19 cellular contexts compared by ENCODE assay signal in the genomic region with DNA sequence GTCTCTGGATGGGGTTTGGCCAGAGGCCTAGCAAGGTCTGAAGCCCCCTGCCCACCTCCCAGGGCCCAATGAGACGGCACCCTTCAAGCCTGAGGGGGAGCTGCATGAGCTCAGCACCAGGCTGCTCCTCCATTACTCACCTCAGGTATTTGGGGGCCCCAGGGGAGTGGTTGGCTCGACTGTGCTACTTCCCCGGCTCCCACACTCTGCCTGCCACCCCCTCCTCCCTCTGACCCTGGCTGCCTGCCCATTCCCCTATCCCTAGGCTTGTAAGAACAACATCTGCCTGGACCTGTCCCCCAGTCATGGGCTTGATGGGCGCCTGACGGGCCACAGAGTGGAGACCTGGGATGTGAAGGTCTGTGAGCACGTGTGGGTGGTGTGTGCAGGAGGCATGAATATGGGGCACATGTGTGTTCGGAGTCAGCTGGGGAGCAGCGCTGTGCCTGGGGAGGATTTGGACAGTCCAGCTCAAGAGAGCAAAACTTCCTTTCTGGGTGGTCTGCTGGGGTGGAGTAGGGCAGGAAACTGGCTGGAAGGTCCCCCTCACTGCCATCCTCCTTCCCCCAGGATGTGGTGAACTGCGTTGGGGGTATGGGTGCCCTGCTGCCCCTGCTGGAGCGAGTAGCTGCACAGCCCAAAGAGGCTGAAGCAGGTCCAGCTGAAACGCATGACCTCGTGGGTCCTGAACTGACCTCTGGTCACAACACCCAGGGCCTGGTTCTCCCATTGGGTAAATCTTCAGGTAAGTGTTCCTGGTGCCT. TPM values are rescaled to one million over a fixed set of nuclear protein-coding genes. Genes with fewer than 3 reads are reported as not detected.
DNase-seq lines count a peak whose midpoint lies in the region; ATAC-seq and TF ChIP-seq lines count a peak whose summit lies in the region.
"Had no signal": no experiment of that assay in that cellular context is flagged by ENCODE, and none has a peak within 500 bp of the region (broad histone marks: within the 10 kb centered on the region; RNA-seq: fewer than 3 reads in every experiment).

No MANE protein-coding gene starts in this region.

- no peaks in the 10 kb centered on the region for H3K27me3 ChIP-seq in psoas muscle (ENCODE audit: insufficient read depth in 3 of 3, low read length in 2 of 3)
- H3K27me3 ChIP-seq: adrenal gland, gastrocnemius medialis, uterus had no signal

- peaks cover 23% of the 10 kb centered on the region for H3K4me1 Mint-ChIP-seq in activated T-cell treated with anti-CD3 and anti-CD28 coated beads, Interleukin-2, amount 50 U/mL, for 24 hours (ENCODE audit: low read depth)
- peaks cover 43% of the 10 kb centered on the region for H3K4me1 Mint-ChIP-seq in dendritic cell treated with granulocyte-macrophage colony-stimulating factor and Interleukin-4, amounts not matched to agents 40 ng/mL and 50 ng/mL, for 4 days (ENCODE audit: low read depth)

- TF ChIP-seq CTCF in psoas muscle (IDR thresholded peaks at IDR 0.05): no peak

- H3K27me3 Mint-ChIP-seq in activated T-cell treated with anti-CD3 and anti-CD28 coated beads, Interleukin-2, amount 50 U/mL, for 24 hours: no peaks in the 10 kb centered on the region
- no peaks in the 10 kb centered on the region for H3K27me3 Mint-ChIP-seq in dendritic cell treated with granulocyte-macrophage colony-stimulating factor and Interleukin-4, amounts not matched to agents 40 ng/mL and 50 ng/mL, for 4 days

- peak overlapping the region; percentile 28 for H3K27ac Mint-ChIP-seq in activated T-cell treated with anti-CD3 and anti-CD28 coated beads, Interleukin-2, amount 50 U/mL, for 24 hours
- peak overlapping the region; percentile 28 for H3K27ac Mint-ChIP-seq in dendritic cell treated with granulocyte-macrophage colony-stimulating factor and Interleukin-4, amounts not matched to agents 40 ng/mL and 50 ng/mL, for 4 days

- H3K27ac ChIP-seq in KOPT-K1 (ENCODE audit: low read depth, low read length, poor library complexity, severe bottlenecking) (peak overlapping the region; percentile 35), psoas muscle (no peak overlapping the region)
- H3K27ac ChIP-seq: adrenal gland, gastrocnemius medialis, GM23248, uterus had no signal

- H3K4me3 ChIP-seq in psoas muscle: no peak overlapping the region
- H3K4me3 ChIP-seq: adrenal gland, gastrocnemius medialis, GM23248, uterus had no signal

- peaks cover 100% of the 10 kb centered on the region for H3K36me3 ChIP-seq in KOPT-K1 (ENCODE audit: insufficient read depth, low read length)
- H3K36me3 ChIP-seq in psoas muscle (ENCODE audit: insufficient read depth in 1 of 2, low read depth in 1 of 2): peaks cover 0 to 32% of the 10 kb centered on the region in 2 donors
- H3K36me3 ChIP-seq: uterus had no signal

- H3K36me3 Mint-ChIP-seq in activated T-cell treated with anti-CD3 and anti-CD28 coated beads, Interleukin-2, amount 50 U/mL, for 24 hours (ENCODE audit: low read depth): peaks cover 86% of the 10 kb centered on the region
- peaks cover 93% of the 10 kb centered on the region for H3K36me3 Mint-ChIP-seq in dendritic cell treated with granulocyte-macrophage colony-stimulating factor and Interleukin-4, amounts not matched to agents 40 ng/mL and 50 ng/mL, for 4 days (ENCODE audit: low read depth)

- 78 to 81% (median 78%) methylated on average over 12 of the region's 12 CpGs for WGBS in psoas muscle, 3 donors

- H3K4me1 ChIP-seq in psoas muscle: no peaks in the 10 kb centered on the region
- H3K4me1 ChIP-seq: gastrocnemius medialis, uterus had no signal

- H3K9me3 ChIP-seq in KOPT-K1 (ENCODE audit: insufficient read depth, low read length, poor library complexity, severe bottlenecking): no peaks in the 10 kb centered on the region
- no peaks in the 10 kb centered on the region for H3K9me3 ChIP-seq in psoas muscle
- H3K9me3 ChIP-seq: adrenal gland, gastrocnemius medialis, uterus had no signal

- DNase-seq in activated T-cell treated with anti-CD3 and anti-CD28 coated beads, Interleukin-2, amount 50 U/mL, for 24 hours: no peak
- DNase-seq in activated T-cell treated with anti-CD3 and anti-CD28 coated beads for 4 hours (no peak), psoas muscle (peak; percentile 12 to 38)
- DNase-seq: activated CD4-positive, alpha-beta T cell treated with anti-CD3 and anti-CD28 coated beads for 4 hours; adrenal gland; gastrocnemius medialis; GM23248; NCI-H1436; NCI-H345; NK-92 treated with Interleukin-12 subunit alpha and Interleukin-12 subunit beta, amount 100 ng/mL, for 24 hours; RPMI8226; T-helper 9 cell; uterus had no signal

- H3K9me3 Mint-ChIP-seq in activated T-cell treated with anti-CD3 and anti-CD28 coated beads, Interleukin-2, amount 50 U/mL, for 24 hours: no peaks in the 10 kb centered on the region
- H3K9me3 Mint-ChIP-seq in dendritic cell treated with granulocyte-macrophage colony-stimulating factor and Interleukin-4, amounts not matched to agents 40 ng/mL and 50 ng/mL, for 4 days: no peaks in the 10 kb centered on the region

- ATAC-seq in psoas muscle (no peak), HG03097 (IDR thresholded peaks at IDR 0.05; ENCODE audit: low FRiP score, unreplicated experiment) (no peak), GM19397 (IDR thresholded peaks at IDR 0.05; ENCODE audit: unreplicated experiment) (no peak), GM18502 (IDR thresholded peaks at IDR 0.05; ENCODE audit: poor library complexity, unreplicated experiment) (no peak)
- ATAC-seq: gastrocnemius medialis, left lobe of liver had no signal

- intact Hi-C loops in dendritic cell treated with granulocyte-macrophage colony-stimulating factor and Interleukin-4, amounts not matched to agents 40 ng/mL and 50 ng/mL, for 4 days (cut with micrococcal nuclease): loop anchor here (10.0 kb wide), 1 partner anchor 292 kb away; a partner anchor contains a TSS
- intact Hi-C loops in psoas muscle (cut with DNase I): loop anchor here in 1 of 2 donors (5.0 to 10.0 kb wide), 2 partner anchors 75 to 292 kb away; a partner anchor contains a TSS

- no peak overlapping the region for H3K4me3 Mint-ChIP-seq in activated T-cell treated with anti-CD3 and anti-CD28 coated beads, Interleukin-2, amount 50 U/mL, for 24 hours
- no peak overlapping the region for H3K4me3 Mint-ChIP-seq in dendritic cell treated with granulocyte-macrophage colony-stimulating factor and Interleukin-4, amounts not matched to agents 40 ng/mL and 50 ng/mL, for 4 days

RNA-seq across cellular contexts. Expression of a gene that starts 17.4 kb away (rescaled TPM):
- total RNA-seq in psoas muscle: 10 to 100 TPM in 1 of 4 donors, 1 to 10 TPM in 3; 7.3 to 11.2 (median 7.7) TPM
- 10 to 100 TPM in 1 of 3 donors, 1 to 10 TPM in 2; 5.4 to 13.0 (median 6.4) TPM for polyA plus RNA-seq in psoas muscle

RNA-seq across cellular contexts. Expression of a gene that starts 20.3 kb away (rescaled TPM):
- 10 to 100 TPM; 25.1 to 36.4 (median 34.9) TPM for total RNA-seq in psoas muscle
- 10 to 100 TPM; 47.0 to 69.8 (median 55.5) TPM for polyA plus RNA-seq in psoas muscle

Comparison
In these comparisons a context has a peak if more than half of its experiments do, and no peak if none do; other contexts are left out.
1. DNase-seq: peak in psoas muscle (2 of 2); none in activated T-cell treated with anti-CD3 and anti-CD28 coated beads, Interleukin-2, amount 50 U/mL, for 24 hours (single experiment) and activated T-cell treated with anti-CD3 and anti-CD28 coated beads for 4 hours (single experiment).